27 cellular contexts compared by ENCODE assay signal in genomic region chr1:241221319-241221718, GRCh38.
A peak's percentile ranks its signal among the peaks of the same experiment; 100 is the strongest.
DNase-seq lines count a peak whose midpoint lies in the region; ATAC-seq, FAIRE-seq and TF ChIP-seq lines count a peak whose summit lies in the region.
"Had no signal": no experiment of that assay in that cellular context is flagged by ENCODE, and none has a peak within 500 bp of the region (broad histone marks: within the 10 kb centered on the region; RNA-seq: fewer than 3 reads in every experiment).

No MANE protein-coding gene starts in this region.

- H3K27ac ChIP-seq in small intestine (ENCODE audit: low read depth in 1 of 2, low read length in 1 of 2) (no peak overlapping the region), smooth muscle cell (ENCODE audit: low read depth) (no peak overlapping the region)
- H3K27ac ChIP-seq: 22Rv1; A549; BLaER1 treated with 17β-estradiol and CSF1 and Interleukin-3, amounts not matched to agents 10 nM and 100 nM; C4-2B had no signal

- no peaks in the 10 kb centered on the region for H3K36me3 ChIP-seq in Caco-2 (ENCODE audit: control insufficient read depth, insufficient read depth, low read length)
- H3K36me3 ChIP-seq in small intestine (ENCODE audit: control insufficient read depth in 2 of 2, insufficient read depth in 2 of 2, low read length in 2 of 2), result no peaks in the 10 kb centered on the region
- H3K36me3 ChIP-seq in smooth muscle cell (ENCODE audit: low read depth), result no peaks in the 10 kb centered on the region
- H3K36me3 ChIP-seq: BLaER1 treated with 17β-estradiol and CSF1 and Interleukin-3, amounts not matched to agents 10 nM and 100 nM had no signal

- no peaks in the 10 kb centered on the region for H3F3A ChIP-seq in smooth muscle cell (ENCODE audit: low read depth)

- peak overlapping the region; percentile 98 for H3K27ac Mint-ChIP-seq in Caco-2 (ENCODE audit: unreplicated experiment)
- H3K27ac Mint-ChIP-seq: B cell; CD4-positive, alpha-beta T cell; CD8-positive, alpha-beta T cell had no signal

- no peak overlapping the region for H2AFZ ChIP-seq in smooth muscle cell (ENCODE audit: low read depth)

- peaks cover 24% of the 10 kb centered on the region for H3K4me1 Mint-ChIP-seq in Caco-2 (ENCODE audit: low read depth, unreplicated experiment)
- H3K4me1 Mint-ChIP-seq: B cell had no signal

- H3K27me3 ChIP-seq in Caco-2 (replicated peaks; ENCODE audit: control insufficient read depth, insufficient read depth, low read length), result no peaks in the 10 kb centered on the region
- H3K27me3 ChIP-seq in small intestine (ENCODE audit: control insufficient read depth in 2 of 2, insufficient read depth in 2 of 2, low read length in 2 of 2), result no peaks in the 10 kb centered on the region
- no peaks in the 10 kb centered on the region for H3K27me3 ChIP-seq in smooth muscle cell (ENCODE audit: low read depth)
- H3K27me3 ChIP-seq: BLaER1 treated with 17β-estradiol and CSF1 and Interleukin-3, amounts not matched to agents 10 nM and 100 nM had no signal

- peaks cover 20% of the 10 kb centered on the region for H3K4me1 ChIP-seq in Caco-2
- H3K4me1 ChIP-seq in small intestine (ENCODE audit: control insufficient read depth in 2 of 2, insufficient read depth in 1 of 2, low read depth in 1 of 2, low read length in 1 of 2), result no peaks in the 10 kb centered on the region
- H3K4me1 ChIP-seq in smooth muscle cell (ENCODE audit: low read depth), result no peaks in the 10 kb centered on the region
- H3K4me1 ChIP-seq: A549; BLaER1 treated with 17β-estradiol and CSF1 and Interleukin-3, amounts not matched to agents 10 nM and 100 nM had no signal

- intact Hi-C loops in Caco-2 (cut with micrococcal nuclease; ENCODE audit: unreplicated experiment) (no loop called here), left colon (cut with DNase I, micrococcal nuclease) (no loop called here)

- no peaks in the 10 kb centered on the region for H3K79me2 ChIP-seq in smooth muscle cell (ENCODE audit: low read depth)

- TF ChIP-seq CTCF in Caco-2 (IDR thresholded peaks at IDR 0.05; ENCODE audit: insufficient read depth in 1 of 2, low read depth in 1 of 2, low read length in 1 of 2, severe bottlenecking in 1 of 2, unreplicated experiment in 1 of 2) (no peak), smooth muscle cell (IDR thresholded peaks at IDR 0.05; ENCODE audit: borderline replicate concordance, insufficient read depth, poor library complexity, severe bottlenecking) (no peak)

- H3K36me3 Mint-ChIP-seq in Caco-2 (ENCODE audit: insufficient read depth, unreplicated experiment), result peaks cover 5% of the 10 kb centered on the region
- H3K36me3 Mint-ChIP-seq: CD8-positive, alpha-beta T cell had no signal

- WGBS in small intestine, 3 donors, result 41 to 51% (median 47%) methylated on average over 6 of the region's 6 CpGs
- 89% methylated on average over 6 of the region's 6 CpGs for WGBS in smooth muscle cell (ENCODE audit: low lambda C conversion rate)

- no peak for FAIRE-seq in small intestine (lab: Jason Lieb, UNC)
- FAIRE-seq: A549, GM12878, GM12892, GM18507, GM19239 had no signal

- no peak overlapping the region for H3K9ac ChIP-seq in smooth muscle cell (ENCODE audit: low read depth)
- H3K9ac ChIP-seq: BLaER1 treated with 17β-estradiol and CSF1 and Interleukin-3, amounts not matched to agents 10 nM and 100 nM had no signal

- POLR2A ChIA-PET in Caco-2 (lab: Charles Lee), result no interaction called here

- ATAC-seq in left colon, result peak; percentile 67
- no peak for ATAC-seq in HG03342 (IDR thresholded peaks at IDR 0.05; ENCODE audit: unreplicated experiment)
- ATAC-seq: A549; CD8-positive, alpha-beta T cell; GM12878 had no signal

- DNase-seq in Caco-2, result no peak
- peak; percentile 15 for DNase-seq in dermis blood vessel endothelial cell
- peak in 1 of 2 donors; percentile 10 for DNase-seq in left colon
- peak; percentile 12 for DNase-seq in small intestine
- no peak for DNase-seq in stimulated activated CD4-positive, alpha-beta T cell treated with anti-CD3 and anti-CD28 coated beads, Interleukin-15, amount 100 ng/mL, for 24 hours
- DNase-seq in activated CD4-positive, alpha-beta T cell treated with anti-CD3 and anti-CD28 coated beads, Interleukin-2, amount 50 U/mL, for 1 hour, result no peak
- DNase-seq in smooth muscle cell (lab: John Stamatoyannopoulos, UW; ENCODE audit: unreplicated experiment), result no peak
- DNase-seq: AML-193; CD4-positive, alpha-beta T cell; CD8-positive, alpha-beta T cell; DMS 273 treated with DMSO at 0.1 percent for 48 hours; DMS153; DMS53; DMS79; DND-41; EL; GDM1 had no signal

- no peak overlapping the region for H3K4me2 ChIP-seq in smooth muscle cell
- H3K4me2 ChIP-seq: A549; BLaER1 treated with 17β-estradiol and CSF1 and Interleukin-3, amounts not matched to agents 10 nM and 100 nM had no signal

- H3K4me3 ChIP-seq in Caco-2 (ENCODE audit: low read depth, low read length) (no peak overlapping the region), small intestine (ENCODE audit: low read depth in 1 of 2, low read length in 2 of 2) (no peak overlapping the region), smooth muscle cell (no peak overlapping the region)
- H3K4me3 ChIP-seq: A549; BLaER1 treated with 17β-estradiol and CSF1 and Interleukin-3, amounts not matched to agents 10 nM and 100 nM; GM12878 had no signal

- H3K4me3 Mint-ChIP-seq in Caco-2 (ENCODE audit: unreplicated experiment), result no peak overlapping the region
- H3K4me3 Mint-ChIP-seq: B cell; CD4-positive, alpha-beta T cell; CD8-positive, alpha-beta T cell had no signal

- peaks cover 19% of the 10 kb centered on the region for H3K9me3 Mint-ChIP-seq in Caco-2 (ENCODE audit: unreplicated experiment)

- H4K20me1 ChIP-seq in smooth muscle cell (ENCODE audit: low read depth), result no peaks in the 10 kb centered on the region
- H4K20me1 ChIP-seq: BLaER1 treated with 17β-estradiol and CSF1 and Interleukin-3, amounts not matched to agents 10 nM and 100 nM had no signal

- BruUV-seq in Caco-2 (replicated peaks; lab: Mats Ljungman, UMichigan), result no TSS peak

- H3K9me3 ChIP-seq in Caco-2 (peaks cover 7% of the 10 kb centered on the region), small intestine (ENCODE audit: control insufficient read depth, low read depth) (peaks cover 3% of the 10 kb centered on the region), smooth muscle cell (replicated peaks; ENCODE audit: low read depth) (no peaks in the 10 kb centered on the region)
- H3K9me3 ChIP-seq: A549 had no signal

- H3K27me3 Mint-ChIP-seq in Caco-2 (ENCODE audit: insufficient read depth, unreplicated experiment), result no peaks in the 10 kb centered on the region
- H3K27me3 Mint-ChIP-seq: B cell; CD4-positive, alpha-beta T cell had no signal

- CTCF ChIA-PET in Caco-2 (lab: Charles Lee), result no interaction called here

Comparison
In these comparisons a context has a peak if more than half of its experiments do, and no peak if none do; other contexts are left out.
1. DNase-seq: peak in dermis blood vessel endothelial cell (single experiment) and small intestine (single experiment); none in Caco-2 (0 of 2), stimulated activated CD4-positive, alpha-beta T cell treated with anti-CD3 and anti-CD28 coated beads, Interleukin-15, amount 100 ng/mL, for 24 hours (single experiment), activated CD4-positive, alpha-beta T cell treated with anti-CD3 and anti-CD28 coated beads, Interleukin-2, amount 50 U/mL, for 1 hour (single experiment) and smooth muscle cell (single experiment).